Comparison of ENCODE assay signal across 1 cellular context in genomic region chr5:140400730-140401361, GRCh38.
TF ChIP-seq lines count a peak whose summit lies in the region.

No MANE protein-coding gene starts in this region.

TF ChIP-seq in HepG2, 621 proteins besides CTCF, POLR2A, EP300 and RAD21 (continued from another document and continues in another):
- TF ChIP-seq, protein P1, sequence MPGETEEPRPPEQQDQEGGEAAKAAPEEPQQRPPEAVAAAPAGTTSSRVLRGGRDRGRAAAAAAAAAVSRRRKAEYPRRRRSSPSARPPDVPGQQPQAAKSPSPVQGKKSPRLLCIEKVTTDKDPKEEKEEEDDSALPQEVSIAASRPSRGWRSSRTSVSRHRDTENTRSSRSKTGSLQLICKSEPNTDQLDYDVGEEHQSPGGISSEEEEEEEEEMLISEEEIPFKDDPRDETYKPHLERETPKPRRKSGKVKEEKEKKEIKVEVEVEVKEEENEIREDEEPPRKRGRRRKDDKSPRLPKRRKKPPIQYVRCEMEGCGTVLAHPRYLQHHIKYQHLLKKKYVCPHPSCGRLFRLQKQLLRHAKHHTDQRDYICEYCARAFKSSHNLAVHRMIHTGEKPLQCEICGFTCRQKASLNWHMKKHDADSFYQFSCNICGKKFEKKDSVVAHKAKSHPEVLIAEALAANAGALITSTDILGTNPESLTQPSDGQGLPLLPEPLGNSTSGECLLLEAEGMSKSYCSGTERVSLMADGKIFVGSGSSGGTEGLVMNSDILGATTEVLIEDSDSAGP (CRISPR knock-in tag; IDR thresholded peaks at IDR 0.05; ENCODE audit: borderline replicate concordance) = peak; percentile 82; the same call in 1 of the 2 replicates
- TF ChIP-seq MAFK (conservative IDR thresholded peaks at IDR 0.05 in 1 of 2, IDR thresholded peaks at IDR 0.05 in 1 of 2; ENCODE audit: low read length in 2 of 2) (no peak), ZNF274 (CRISPR knock-in tag; IDR thresholded peaks at IDR 0.05) (peak; percentile 71), GTF2F1 (IDR thresholded peaks at IDR 0.05; ENCODE audit: low read length) (no peak), ELF1 (CRISPR knock-in tag; IDR thresholded peaks at IDR 0.05) (no peak), MED1 (CRISPR knock-in tag; IDR thresholded peaks at IDR 0.05) (no peak), HHEX (CRISPR knock-in tag; IDR thresholded peaks at IDR 0.05) (no peak), MYC (CRISPR knock-in tag; IDR thresholded peaks at IDR 0.05; ENCODE audit: borderline replicate concordance) (peak; percentile 83), TMF1 (CRISPR knock-in tag; IDR thresholded peaks at IDR 0.05; ENCODE audit: low read depth) (no peak), ZNF431 (CRISPR knock-in tag; IDR thresholded peaks at IDR 0.05; ENCODE audit: borderline replicate concordance, low read depth) (peak; percentile 82), DBP (CRISPR knock-in tag; IDR thresholded peaks at IDR 0.05; ENCODE audit: not compliant biosample characterization) (peak; percentile 71), ZNF883 (CRISPR knock-in tag; IDR thresholded peaks at IDR 0.05; ENCODE audit: not compliant biosample characterization) (peak; percentile 73), STAT5B (CRISPR knock-in tag; IDR thresholded peaks at IDR 0.05) (peak; percentile 69; the same call in 1 of the 2 replicates), ZNF407 (CRISPR knock-in tag; IDR thresholded peaks at IDR 0.05; ENCODE audit: not compliant biosample characterization) (peak; percentile 83), ZNF558 (CRISPR knock-in tag; IDR thresholded peaks at IDR 0.05; ENCODE audit: borderline replicate concordance) (peak; percentile 86; the same call in 1 of the 2 replicates), YEATS4 (CRISPR knock-in tag; IDR thresholded peaks at IDR 0.05; ENCODE audit: borderline replicate concordance) (peak; percentile 52), ZC3H4 (CRISPR knock-in tag; IDR thresholded peaks at IDR 0.05; ENCODE audit: borderline replicate concordance) (0 out of 2 replicates have a peak, but pooled peaks have one; percentile 56), TRAFD1 (CRISPR knock-in tag; IDR thresholded peaks at IDR 0.05; ENCODE audit: borderline replicate concordance) (no peak), RCOR2 (CRISPR knock-in tag; IDR thresholded peaks at IDR 0.05) (0 out of 2 replicates have a peak, but pooled peaks have one; percentile 28), ZNF143 (CRISPR knock-in tag; IDR thresholded peaks at IDR 0.05) (0 out of 2 replicates have a peak, but pooled peaks have one; percentile 21), MIER2 (CRISPR knock-in tag; IDR thresholded peaks at IDR 0.05) (peak; percentile 97), KDM2A (CRISPR knock-in tag; IDR thresholded peaks at IDR 0.05; ENCODE audit: borderline replicate concordance, low read depth) (peak; percentile 80), FOXA3 (CRISPR knock-in tag; IDR thresholded peaks at IDR 0.05) (peak; percentile 55), REPIN1 (CRISPR knock-in tag; IDR thresholded peaks at IDR 0.05; ENCODE audit: borderline replicate concordance, low read depth) (peak; percentile 20; the same call in 1 of the 2 replicates), ZNF552 (CRISPR knock-in tag; IDR thresholded peaks at IDR 0.05; ENCODE audit: borderline replicate concordance) (peak; percentile 86), ZBTB42 (CRISPR knock-in tag; IDR thresholded peaks at IDR 0.05) (peak; percentile 31; the same call in 1 of the 2 replicates), ZNF839 (CRISPR knock-in tag; IDR thresholded peaks at IDR 0.05; ENCODE audit: borderline replicate concordance) (no peak), DMAP1 (CRISPR knock-in tag; IDR thresholded peaks at IDR 0.05) (peak; percentile 80), SP1 (IDR thresholded peaks at IDR 0.05) (no peak), SP1 (CRISPR knock-in tag; IDR thresholded peaks at IDR 0.05) (no peak; the same call in 1 of the 2 replicates)
- TF ChIP-seq, protein P2, sequence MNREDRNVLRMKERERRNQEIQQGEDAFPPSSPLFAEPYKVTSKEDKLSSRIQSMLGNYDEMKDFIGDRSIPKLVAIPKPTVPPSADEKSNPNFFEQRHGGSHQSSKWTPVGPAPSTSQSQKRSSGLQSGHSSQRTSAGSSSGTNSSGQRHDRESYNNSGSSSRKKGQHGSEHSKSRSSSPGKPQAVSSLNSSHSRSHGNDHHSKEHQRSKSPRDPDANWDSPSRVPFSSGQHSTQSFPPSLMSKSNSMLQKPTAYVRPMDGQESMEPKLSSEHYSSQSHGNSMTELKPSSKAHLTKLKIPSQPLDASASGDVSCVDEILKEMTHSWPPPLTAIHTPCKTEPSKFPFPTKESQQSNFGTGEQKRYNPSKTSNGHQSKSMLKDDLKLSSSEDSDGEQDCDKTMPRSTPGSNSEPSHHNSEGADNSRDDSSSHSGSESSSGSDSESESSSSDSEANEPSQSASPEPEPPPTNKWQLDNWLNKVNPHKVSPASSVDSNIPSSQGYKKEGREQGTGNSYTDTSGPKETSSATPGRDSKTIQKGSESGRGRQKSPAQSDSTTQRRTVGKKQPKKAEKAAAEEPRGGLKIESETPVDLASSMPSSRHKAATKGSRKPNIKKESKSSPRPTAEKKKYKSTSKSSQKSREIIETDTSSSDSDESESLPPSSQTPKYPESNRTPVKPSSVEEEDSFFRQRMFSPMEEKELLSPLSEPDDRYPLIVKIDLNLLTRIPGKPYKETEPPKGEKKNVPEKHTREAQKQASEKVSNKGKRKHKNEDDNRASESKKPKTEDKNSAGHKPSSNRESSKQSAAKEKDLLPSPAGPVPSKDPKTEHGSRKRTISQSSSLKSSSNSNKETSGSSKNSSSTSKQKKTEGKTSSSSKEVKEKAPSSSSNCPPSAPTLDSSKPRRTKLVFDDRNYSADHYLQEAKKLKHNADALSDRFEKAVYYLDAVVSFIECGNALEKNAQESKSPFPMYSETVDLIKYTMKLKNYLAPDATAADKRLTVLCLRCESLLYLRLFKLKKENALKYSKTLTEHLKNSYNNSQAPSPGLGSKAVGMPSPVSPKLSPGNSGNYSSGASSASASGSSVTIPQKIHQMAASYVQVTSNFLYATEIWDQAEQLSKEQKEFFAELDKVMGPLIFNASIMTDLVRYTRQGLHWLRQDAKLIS (CRISPR knock-in tag; IDR thresholded peaks at IDR 0.05) = no peak; the same call in 1 of the 2 replicates
- TF ChIP-seq, protein P3, sequence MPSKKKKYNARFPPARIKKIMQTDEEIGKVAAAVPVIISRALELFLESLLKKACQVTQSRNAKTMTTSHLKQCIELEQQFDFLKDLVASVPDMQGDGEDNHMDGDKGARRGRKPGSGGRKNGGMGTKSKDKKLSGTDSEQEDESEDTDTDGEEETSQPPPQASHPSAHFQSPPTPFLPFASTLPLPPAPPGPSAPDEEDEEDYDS (CRISPR knock-in tag; IDR thresholded peaks at IDR 0.05) = peak; percentile 34; the same call in 1 of the 2 replicates
- TF ChIP-seq, protein P4, sequence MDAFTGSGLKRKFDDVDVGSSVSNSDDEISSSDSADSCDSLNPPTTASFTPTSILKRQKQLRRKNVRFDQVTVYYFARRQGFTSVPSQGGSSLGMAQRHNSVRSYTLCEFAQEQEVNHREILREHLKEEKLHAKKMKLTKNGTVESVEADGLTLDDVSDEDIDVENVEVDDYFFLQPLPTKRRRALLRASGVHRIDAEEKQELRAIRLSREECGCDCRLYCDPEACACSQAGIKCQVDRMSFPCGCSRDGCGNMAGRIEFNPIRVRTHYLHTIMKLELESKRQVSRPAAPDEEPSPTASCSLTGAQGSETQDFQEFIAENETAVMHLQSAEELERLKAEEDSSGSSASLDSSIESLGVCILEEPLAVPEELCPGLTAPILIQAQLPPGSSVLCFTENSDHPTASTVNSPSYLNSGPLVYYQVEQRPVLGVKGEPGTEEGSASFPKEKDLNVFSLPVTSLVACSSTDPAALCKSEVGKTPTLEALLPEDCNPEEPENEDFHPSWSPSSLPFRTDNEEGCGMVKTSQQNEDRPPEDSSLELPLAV (CRISPR knock-in tag; conservative IDR thresholded peaks at IDR 0.05; ENCODE audit: low read depth) = no peak
